8 cellular contexts compared by ENCODE assay signal in the genomic region with DNA sequence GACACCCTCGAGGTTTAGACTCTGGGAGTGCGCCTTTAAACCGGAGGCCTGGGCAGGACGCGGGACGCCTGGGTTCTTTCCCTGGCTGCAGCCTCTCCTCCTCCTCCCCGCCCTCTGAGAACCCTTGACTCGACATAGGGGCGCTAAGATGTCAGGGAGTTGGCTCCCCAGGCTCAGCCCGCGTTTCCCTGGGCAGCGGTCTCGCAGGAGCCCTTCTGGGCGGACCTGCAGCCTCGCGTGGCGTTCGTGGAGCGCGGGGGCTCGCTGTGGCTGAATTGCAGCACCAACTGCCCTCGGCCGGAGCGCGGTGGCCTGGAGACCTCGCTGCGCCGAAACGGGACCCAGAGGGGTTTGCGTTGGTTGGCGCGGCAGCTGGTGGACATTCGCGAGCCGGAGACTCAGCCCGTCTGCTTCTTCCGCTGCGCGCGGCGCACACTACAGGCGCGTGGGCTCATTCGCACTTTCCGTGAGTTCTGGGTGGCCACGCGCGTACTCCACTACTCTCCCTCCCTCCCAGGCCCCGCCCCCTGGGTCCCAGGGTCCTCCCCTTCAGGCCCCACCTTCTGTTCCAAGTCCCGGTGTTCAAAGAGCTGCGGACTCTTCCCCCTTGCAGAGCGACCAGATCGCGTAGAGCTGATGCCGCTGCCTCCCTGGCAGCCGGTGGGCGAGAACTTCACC. TPM values are rescaled to one million over a fixed set of nuclear protein-coding genes. Genes with fewer than 3 reads are reported as not detected.
DNase-seq lines count a peak whose midpoint lies in the region; ATAC-seq and TF ChIP-seq lines count a peak whose summit lies in the region.

No MANE protein-coding gene starts in this region.

- in situ Hi-C loops in G401 (cut with HindIII; ENCODE audit: low sequenced_read_pairs) = no loop called here

- peak in 1 of 2 donors; percentile 6 for TF ChIP-seq POLR2A in gastroesophageal sphincter (IDR thresholded peaks at IDR 0.05)

- H2BK12ac ChIP-seq in trophoblast cell (ENCODE audit: low read length) = no peak overlapping the region

- H3K23ac ChIP-seq in trophoblast cell (ENCODE audit: low read length) = no peak overlapping the region

- 0% methylated on average over 6 of the region's 57 CpGs; no CpG with 5 or more reads in 1 of the 2 donors for WGBS in gastroesophageal sphincter (ENCODE audit: low coverage in 1 of 2), 2 donors
- WGBS in trophoblast cell (ENCODE audit: extremely low coverage, insufficient coverage, insufficient read length) = no CpG with 5 or more reads among the region's 57 CpGs

- H2AFZ ChIP-seq in trophoblast cell (ENCODE audit: insufficient read depth, low read length, poor library complexity) = no peak overlapping the region

- ATAC-seq in gastroesophageal sphincter = peak; percentile 24
- no peak for ATAC-seq in GM18868 (IDR thresholded peaks at IDR 0.05; ENCODE audit: unreplicated experiment)
- ATAC-seq in GM18520 (IDR thresholded peaks at IDR 0.05; ENCODE audit: unreplicated experiment) = no peak

- no peak overlapping the region for H3K14ac ChIP-seq in trophoblast cell (ENCODE audit: low read length)

- H2AK5ac ChIP-seq in trophoblast cell (ENCODE audit: low read length) = no peak overlapping the region

- TF ChIP-seq EP300 in gastroesophageal sphincter (IDR thresholded peaks at IDR 0.05) = no peak

- H3K27ac ChIP-seq in gastroesophageal sphincter = peak overlapping the region in 1 of 4 donors; percentile 23
- H3K27ac ChIP-seq in trophoblast cell (ENCODE audit: low read depth, low read length) = no peak overlapping the region

- H3K4me1 ChIP-seq in ES-I3 (ENCODE audit: insufficient read depth, low read length) (no peaks in the 10 kb centered on the region; the same call in 1 of the 2 replicates), gastroesophageal sphincter (peaks cover 0 to 94% (median 53%) of the 10 kb centered on the region in 3 donors), trophoblast cell (ENCODE audit: control insufficient read depth in 1 of 2, insufficient read depth in 2 of 2, low read length in 2 of 2) (peaks cover 17 to 34% of the 10 kb centered on the region in 2 experiments)

- peak; percentile 23 for DNase-seq in NCI-H1105 (lab: John Stamatoyannopoulos, UW)
- DNase-seq in activated T-cell treated with anti-CD3 and anti-CD28 coated beads, Interleukin-2, amount 50 U/mL, for 1 hour = peak; percentile 62
- peak in 1 of 2 donors; percentile 51 for DNase-seq in trophoblast cell
- DNase-seq in G401 (ENCODE audit: low spot score) = no peak

- H2BK5ac ChIP-seq in trophoblast cell (ENCODE audit: low read depth, low read length, poor library complexity) = no peak overlapping the region

- peak overlapping the region; percentile 53 for H3K4me2 ChIP-seq in trophoblast cell (ENCODE audit: low read length)

- H3K9ac ChIP-seq in ES-I3 (ENCODE audit: low read depth, low read length) = peak overlapping the region; percentile 59; the same call in 1 of the 2 replicates
- no peak overlapping the region for H3K9ac ChIP-seq in trophoblast cell (ENCODE audit: low read length)

- H3K4me3 ChIP-seq in gastroesophageal sphincter (peak overlapping the region in 1 of 2 donors; percentile 46), trophoblast cell (ENCODE audit: low read depth, low read length) (no peak overlapping the region)

- no peak overlapping the region for H2BK120ac ChIP-seq in trophoblast cell (ENCODE audit: insufficient read depth, low read length, poor library complexity)

- H3K79me2 ChIP-seq in trophoblast cell (ENCODE audit: control insufficient read depth, insufficient read depth, low read length, poor library complexity) = no peaks in the 10 kb centered on the region

- H3K4ac ChIP-seq in trophoblast cell (ENCODE audit: low read depth, low read length) = no peak overlapping the region

- H4K8ac ChIP-seq in trophoblast cell (ENCODE audit: low read depth, low read length) = no peak overlapping the region

- H4K12ac ChIP-seq in trophoblast cell (ENCODE audit: low read depth, low read length) = no peak overlapping the region

- no peaks in the 10 kb centered on the region for H3K79me1 ChIP-seq in trophoblast cell (ENCODE audit: low read length)

- H4K91ac ChIP-seq in trophoblast cell (ENCODE audit: low read depth, low read length) = no peak overlapping the region

- H3K9me3 ChIP-seq in ES-I3 (ENCODE audit: control insufficient read depth, insufficient read depth, low read length) (no peaks in the 10 kb centered on the region), gastroesophageal sphincter (no peaks in the 10 kb centered on the region), trophoblast cell (ENCODE audit: insufficient read depth, low read depth, low read length) (peaks cover 52% of the 10 kb centered on the region)

- H3K36me3 ChIP-seq in ES-I3 (ENCODE audit: insufficient read depth, low read length) = no peaks in the 10 kb centered on the region
- no peaks in the 10 kb centered on the region for H3K36me3 ChIP-seq in gastroesophageal sphincter
- no peaks in the 10 kb centered on the region for H3K36me3 ChIP-seq in trophoblast cell (ENCODE audit: control insufficient read depth in 1 of 2, insufficient read depth in 2 of 2, low read length in 2 of 2)

- TF ChIP-seq CTCF in gastroesophageal sphincter (IDR thresholded peaks at IDR 0.05) = no peak

- no peak overlapping the region for H3K18ac ChIP-seq in trophoblast cell (ENCODE audit: low read length)

- H3K27me3 ChIP-seq in gastroesophageal sphincter = peaks cover 98% of the 10 kb centered on the region
- H3K27me3 ChIP-seq in trophoblast cell (ENCODE audit: insufficient read depth, low read length) = peaks cover 92% of the 10 kb centered on the region

RNA-seq across cellular contexts. Expression of a gene that starts 1.3 kb away (rescaled TPM):
- total RNA-seq in gastroesophageal sphincter = under 1 TPM in 3 of 4 donors, not detected in 1; 0.12 to 0.54 (median 0.47) TPM
- polyA plus RNA-seq in trophoblast cell (2013) = 0.15 and 0.17 TPM in 2 replicates
- total RNA-seq in G401 (2014; rRNA removed; shearing (Covaris generic)) = 13.2 and 14.8 TPM in 2 replicates

RNA-seq across cellular contexts. Expression of a gene that starts 4.3 kb away (rescaled TPM):
- under 1 TPM in 1 of 4 donors, not detected in 3; 0.47 TPM for total RNA-seq in gastroesophageal sphincter
- polyA plus RNA-seq in trophoblast cell (2013) = 0.03 and 0.07 TPM in 2 replicates
- total RNA-seq in G401 (2014; rRNA removed; shearing (Covaris generic)) = 2.4 and 7.1 TPM in 2 replicates

RNA-seq across cellular contexts. Expression of a gene that starts 18.6 kb away (rescaled TPM):
- total RNA-seq in gastroesophageal sphincter = 1 to 10 TPM in 2 of 4 donors, under 1 TPM in 1, not detected in 1; 0.81 to 2.5 (median 1.1) TPM
- polyA plus RNA-seq in trophoblast cell (2013) = 1.8 and 1.9 TPM in 2 replicates
- total RNA-seq in G401 (2014; rRNA removed; shearing (Covaris generic)) = 0.55 and 1.6 TPM in 2 replicates

RNA-seq across cellular contexts. Expression of a gene that starts 20.1 kb away (rescaled TPM):
- 10 to 100 TPM in 3 of 4 donors, 1 to 10 TPM in 1; 8.8 to 33.0 (median 19.6) TPM for total RNA-seq in gastroesophageal sphincter
- 1.5 and 1.7 TPM in 2 replicates for polyA plus RNA-seq in trophoblast cell (2013)
- 14.5 and 16.9 TPM in 2 replicates for total RNA-seq in G401 (2014; rRNA removed; shearing (Covaris generic))

RNA-seq across cellular contexts. Expression of a gene that starts 24.8 kb away (rescaled TPM):
- 10 to 100 TPM in 3 of 4 donors, 1 to 10 TPM in 1; 6.7 to 36.5 (median 16.6) TPM for total RNA-seq in gastroesophageal sphincter
- polyA plus RNA-seq in trophoblast cell (2013) = 11.9 and 12.2 TPM in 2 replicates
- 25.2 and 26.2 TPM in 2 replicates for total RNA-seq in G401 (2014; rRNA removed; shearing (Covaris generic))
